ENCODE assay signal across 24 cellular contexts in the genomic region with DNA sequence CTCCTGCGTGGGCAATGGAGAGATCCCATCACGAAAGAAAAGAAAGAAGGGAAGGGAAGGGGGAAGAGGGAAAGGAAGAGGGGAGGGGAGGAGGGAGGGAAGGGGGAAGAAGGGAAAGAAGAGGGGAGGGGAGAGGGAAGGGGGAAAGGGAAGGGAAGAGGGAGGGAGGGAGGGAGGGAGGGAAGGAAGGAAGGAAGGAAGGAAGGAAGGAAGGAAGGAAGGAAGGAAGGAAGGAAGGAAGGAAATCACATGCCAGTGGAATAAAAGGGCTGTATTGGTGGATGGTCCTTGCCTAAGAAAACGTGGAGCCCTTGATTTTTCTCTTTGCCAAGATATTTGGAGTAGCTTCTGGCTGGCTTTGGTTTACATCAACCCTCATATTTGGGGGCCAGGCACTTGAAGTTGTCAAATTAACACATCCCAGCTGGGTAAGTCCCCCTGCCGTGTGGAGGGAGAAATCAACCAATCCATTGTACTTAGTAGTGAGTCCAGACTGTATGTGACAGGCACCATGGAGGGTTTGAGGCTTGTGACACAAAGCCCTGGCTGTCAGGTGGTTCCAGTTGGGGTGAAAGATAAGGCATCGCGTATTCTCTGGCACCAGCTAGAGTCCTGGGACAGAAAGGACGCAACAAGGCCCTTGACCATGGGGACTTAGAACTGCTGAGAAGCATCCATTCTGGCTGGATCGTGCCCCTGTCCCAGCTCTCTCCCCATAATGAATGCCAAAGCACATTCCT. TPM values are rescaled to one million over a fixed set of nuclear protein-coding genes. Genes with fewer than 3 reads are reported as not detected.
DNase-seq lines count a peak whose midpoint lies in the region; ATAC-seq and TF ChIP-seq lines count a peak whose summit lies in the region.
"Had no signal": no experiment of that assay in that cellular context is flagged by ENCODE, and none has a peak within 500 bp of the region (broad histone marks: within the 10 kb centered on the region; RNA-seq: fewer than 3 reads in every experiment).

No MANE protein-coding gene starts in this region.

- peaks cover 14% of the 10 kb centered on the region for H3K4me1 ChIP-seq in parathyroid adenoma

- no peaks in the 10 kb centered on the region for H3K27me3 ChIP-seq in parathyroid adenoma (ENCODE audit: control insufficient read depth, insufficient read depth, low read length)

- no peaks in the 10 kb centered on the region for H3K27me3 Mint-ChIP-seq in activated CD4-positive, alpha-beta T cell treated with anti-CD3 and anti-CD28 coated beads, Interleukin-2, amount 10 ng/mL, durations not matched to agents 7 days and 5 days
- H3K27me3 Mint-ChIP-seq in activated CD4-positive, alpha-beta T cell treated with anti-CD3 and anti-CD28 coated beads, Interleukin-2, amount 10 ng/mL, durations not matched to agents 24 days and 14 days: no peaks in the 10 kb centered on the region
- H3K27me3 Mint-ChIP-seq in endothelial cell (ENCODE audit: unreplicated experiment): peaks cover 9% of the 10 kb centered on the region
- H3K27me3 Mint-ChIP-seq: IgD-negative memory B cell had no signal

- no peak overlapping the region for H3K9ac ChIP-seq in parathyroid adenoma

- H3K36me3 ChIP-seq in parathyroid adenoma (ENCODE audit: control insufficient read depth, insufficient read depth, low read length): no peaks in the 10 kb centered on the region

- peak overlapping the region; percentile 2 for H3K27ac Mint-ChIP-seq in activated CD4-positive, alpha-beta T cell treated with anti-CD3 and anti-CD28 coated beads, Interleukin-2, amount 10 ng/mL, durations not matched to agents 7 days and 5 days
- H3K27ac Mint-ChIP-seq in activated CD4-positive, alpha-beta T cell treated with anti-CD3 and anti-CD28 coated beads, Interleukin-2, amount 10 ng/mL, durations not matched to agents 24 days and 14 days: no peak overlapping the region
- peak overlapping the region; percentile 71 for H3K27ac Mint-ChIP-seq in endothelial cell (ENCODE audit: unreplicated experiment)
- H3K27ac Mint-ChIP-seq: CD8-positive, alpha-beta T cell had no signal

- H3K27ac ChIP-seq in RWPE1 (peak overlapping the region; percentile 5; the same call in 1 of the 2 replicates), parathyroid adenoma (no peak overlapping the region)
- H3K27ac ChIP-seq: 22Rv1 had no signal

- intact Hi-C loops in activated CD4-positive, alpha-beta T cell treated with anti-CD3 and anti-CD28 coated beads, Interleukin-2, amount 10 ng/mL, durations not matched to agents 24 days and 14 days (cut with micrococcal nuclease): no loop called here
- intact Hi-C loops in head of caudate nucleus (cut with DNase I) (no loop called here), sciatic nerve (cut with DNase I) (no loop called here)

- H3K9me3 ChIP-seq in parathyroid adenoma (ENCODE audit: control insufficient read depth, low read length): no peaks in the 10 kb centered on the region

- no peak for ATAC-seq in HG03521 (IDR thresholded peaks at IDR 0.05; ENCODE audit: unreplicated experiment)
- ATAC-seq in sciatic nerve: no peak
- ATAC-seq: CD8-positive, alpha-beta T cell; GM12878; HCT116 had no signal

- POLR2A ChIA-PET in activated CD4-positive, alpha-beta T cell treated with anti-CD3 and anti-CD28 coated beads, Interleukin-2, amount 10 ng/mL, durations not matched to agents 7 days and 5 days (lab: Charles Lee): no interaction called here
- POLR2A ChIA-PET in RWPE1 (lab: Yijun Ruan, JAX; ENCODE audit: low non-redundant PET): no interaction called here

- no peaks in the 10 kb centered on the region for H3K79me2 ChIP-seq in parathyroid adenoma

- CTCF ChIA-PET in activated CD4-positive, alpha-beta T cell treated with anti-CD3 and anti-CD28 coated beads, Interleukin-2, amount 10 ng/mL, durations not matched to agents 7 days and 5 days (lab: Charles Lee): interaction anchor here (0.6 to 1.1 kb wide), 3 partner anchors 12 to 312 kb away, joined by 3 read pairs; a partner anchor contains a TSS
- CTCF ChIA-PET in RWPE1 (lab: Yijun Ruan, JAX): interaction anchor here (0.6 to 0.8 kb wide), 2 partner anchors 15 to 454 kb away, joined by 4 to 6 read pairs; no protein-coding TSS in a partner anchor

- no peak overlapping the region for H2AFZ ChIP-seq in parathyroid adenoma

- H3K9me3 Mint-ChIP-seq in activated CD4-positive, alpha-beta T cell treated with anti-CD3 and anti-CD28 coated beads, Interleukin-2, amount 10 ng/mL, durations not matched to agents 7 days and 5 days: no peaks in the 10 kb centered on the region
- peaks cover under 1% of the 10 kb centered on the region for H3K9me3 Mint-ChIP-seq in activated CD4-positive, alpha-beta T cell treated with anti-CD3 and anti-CD28 coated beads, Interleukin-2, amount 10 ng/mL, durations not matched to agents 24 days and 14 days
- H3K9me3 Mint-ChIP-seq in endothelial cell (ENCODE audit: unreplicated experiment): no peaks in the 10 kb centered on the region
- H3K9me3 Mint-ChIP-seq: CD8-positive, alpha-beta T cell had no signal

- peaks cover 6% of the 10 kb centered on the region for H3K36me3 Mint-ChIP-seq in activated CD4-positive, alpha-beta T cell treated with anti-CD3 and anti-CD28 coated beads, Interleukin-2, amount 10 ng/mL, durations not matched to agents 7 days and 5 days (ENCODE audit: low read depth)
- H3K36me3 Mint-ChIP-seq in activated CD4-positive, alpha-beta T cell treated with anti-CD3 and anti-CD28 coated beads, Interleukin-2, amount 10 ng/mL, durations not matched to agents 24 days and 14 days (ENCODE audit: low read depth): peaks cover 17% of the 10 kb centered on the region
- H3K36me3 Mint-ChIP-seq in endothelial cell (ENCODE audit: low read depth, unreplicated experiment): peaks cover 14% of the 10 kb centered on the region

- no peak overlapping the region for H3K4me3 ChIP-seq in parathyroid adenoma (ENCODE audit: low read depth, low read length)
- H3K4me3 ChIP-seq: GM12878 had no signal

- no peak for DNase-seq in activated CD4-positive, alpha-beta T cell treated with anti-CD3 and anti-CD28 coated beads, Interleukin-2, amount 10 ng/mL, durations not matched to agents 7 days and 5 days
- DNase-seq in activated CD4-positive, alpha-beta T cell treated with anti-CD3 and anti-CD28 coated beads, Interleukin-2, amount 10 ng/mL, durations not matched to agents 24 days and 14 days: no peak
- DNase-seq in RWPE1 (ENCODE audit: low spot score) (no peak), endothelial cell (ENCODE audit: low spot score) (no peak), head of caudate nucleus (no peak), sciatic nerve (ENCODE audit: low spot score) (no peak)
- DNase-seq: C1 segment of cervical spinal cord; CD8-positive, alpha-beta T cell; DND-41; MV-4-11; NCI-H1105 treated with DMSO at 0.1 percent for 48 hours; NCI-H1694; NCI-H2081; NCI-H2171; NCI-H524; NCI-H774; OCI-M1; SHP77 treated with DMSO at 0.1 percent for 48 hours had no signal

- peak overlapping the region; percentile 1 for H3K4me2 ChIP-seq in parathyroid adenoma (ENCODE audit: low read length)

- TF ChIP-seq CTCF in RWPE1 (conservative IDR thresholded peaks at IDR 0.05; ENCODE audit: low read depth) (no peak), endothelial cell (IDR thresholded peaks at IDR 0.05; ENCODE audit: unreplicated experiment) (no peak), parathyroid adenoma (IDR thresholded peaks at IDR 0.05) (no peak)

- H3K4me3 Mint-ChIP-seq in activated CD4-positive, alpha-beta T cell treated with anti-CD3 and anti-CD28 coated beads, Interleukin-2, amount 10 ng/mL, durations not matched to agents 7 days and 5 days: no peak overlapping the region
- H3K4me3 Mint-ChIP-seq in activated CD4-positive, alpha-beta T cell treated with anti-CD3 and anti-CD28 coated beads, Interleukin-2, amount 10 ng/mL, durations not matched to agents 24 days and 14 days: no peak overlapping the region
- no peak overlapping the region for H3K4me3 Mint-ChIP-seq in endothelial cell (ENCODE audit: unreplicated experiment)
- H3K4me3 Mint-ChIP-seq: CD8-positive, alpha-beta T cell; IgD-negative memory B cell had no signal

- no peaks in the 10 kb centered on the region for H3K4me1 Mint-ChIP-seq in activated CD4-positive, alpha-beta T cell treated with anti-CD3 and anti-CD28 coated beads, Interleukin-2, amount 10 ng/mL, durations not matched to agents 7 days and 5 days
- no peaks in the 10 kb centered on the region for H3K4me1 Mint-ChIP-seq in activated CD4-positive, alpha-beta T cell treated with anti-CD3 and anti-CD28 coated beads, Interleukin-2, amount 10 ng/mL, durations not matched to agents 24 days and 14 days
- H3K4me1 Mint-ChIP-seq in endothelial cell (ENCODE audit: unreplicated experiment): peaks cover 17% of the 10 kb centered on the region

RNA-seq across cellular contexts. Expression of a gene that starts 23.7 kb away (rescaled TPM):
- total RNA-seq in activated CD4-positive, alpha-beta T cell treated with anti-CD3 and anti-CD28 coated beads, Interleukin-2, amount 10 ng/mL, durations not matched to agents 7 days and 5 days: 1 to 10 TPM; 7.2 to 7.8 TPM
- 4.5 and 5.1 TPM in 2 replicates for total RNA-seq in activated CD4-positive, alpha-beta T cell treated with anti-CD3 and anti-CD28 coated beads, Interleukin-2, amount 10 ng/mL, durations not matched to agents 24 days and 14 days
- total RNA-seq in endothelial cell (ENCODE audit: unreplicated experiment): 3.9 TPM
- 7.8 TPM for total RNA-seq in sciatic nerve
